Comparison of ENCODE assay signal across 1 cellular context in genomic region chr11:9384535-9385287, GRCh38.
TF ChIP-seq lines count a peak whose summit lies in the region.

Gene IPO7, plus strand, starts transcription at chr11:9384652. Its CDS starts 112 bp downstream, at chr11:9384764.

TF ChIP-seq in SK-N-SH, 30 proteins besides CTCF, POLR2A, EP300 and RAD21 (continued from another document):
- TF ChIP-seq, protein P1, sequence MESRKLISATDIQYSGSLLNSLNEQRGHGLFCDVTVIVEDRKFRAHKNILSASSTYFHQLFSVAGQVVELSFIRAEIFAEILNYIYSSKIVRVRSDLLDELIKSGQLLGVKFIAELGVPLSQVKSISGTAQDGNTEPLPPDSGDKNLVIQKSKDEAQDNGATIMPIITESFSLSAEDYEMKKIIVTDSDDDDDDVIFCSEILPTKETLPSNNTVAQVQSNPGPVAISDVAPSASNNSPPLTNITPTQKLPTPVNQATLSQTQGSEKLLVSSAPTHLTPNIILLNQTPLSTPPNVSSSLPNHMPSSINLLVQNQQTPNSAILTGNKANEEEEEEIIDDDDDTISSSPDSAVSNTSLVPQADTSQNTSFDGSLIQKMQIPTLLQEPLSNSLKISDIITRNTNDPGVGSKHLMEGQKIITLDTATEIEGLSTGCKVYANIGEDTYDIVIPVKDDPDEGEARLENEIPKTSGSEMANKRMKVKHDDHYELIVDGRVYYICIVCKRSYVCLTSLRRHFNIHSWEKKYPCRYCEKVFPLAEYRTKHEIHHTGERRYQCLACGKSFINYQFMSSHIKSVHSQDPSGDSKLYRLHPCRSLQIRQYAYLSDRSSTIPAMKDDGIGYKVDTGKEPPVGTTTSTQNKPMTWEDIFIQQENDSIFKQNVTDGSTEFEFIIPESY (IDR thresholded peaks at IDR 0.05; ENCODE audit: borderline replicate concordance, low read depth) = no peak
- peak; percentile 91 for TF ChIP-seq TAF1 (IDR thresholded peaks at IDR 0.05; ENCODE audit: borderline replicate concordance, low read depth, low read length)
- peak; percentile 74 for TF ChIP-seq MXI1 (IDR thresholded peaks at IDR 0.05; ENCODE audit: low read depth, low read length)
- TF ChIP-seq EZH2phosphoT487 (IDR thresholded peaks at IDR 0.05; ENCODE audit: borderline replicate concordance, low read depth) = no peak
- TF ChIP-seq USF1 (IDR thresholded peaks at IDR 0.05; ENCODE audit: borderline replicate concordance, low read depth) = peak; percentile 87
- no peak for TF ChIP-seq JUND (IDR thresholded peaks at IDR 0.05)
- TF ChIP-seq PBX3 (IDR thresholded peaks at IDR 0.05) = no peak
- peak; percentile 76 for TF ChIP-seq ELF1 (IDR thresholded peaks at IDR 0.05)
- peak; percentile 97 for TF ChIP-seq MAX (IDR thresholded peaks at IDR 0.05; ENCODE audit: low read depth)
- no peak for TF ChIP-seq TEAD4 (IDR thresholded peaks at IDR 0.05; ENCODE audit: borderline replicate concordance, insufficient read depth)
- TF ChIP-seq SMC3 (IDR thresholded peaks at IDR 0.05; ENCODE audit: low read depth, low read length) = no peak; the same call in 1 of the 2 replicates
- TF ChIP-seq FOXM1 (IDR thresholded peaks at IDR 0.05; ENCODE audit: low read depth) = no peak
- peak; percentile 62 for TF ChIP-seq YY1 (IDR thresholded peaks at IDR 0.05; ENCODE audit: low read depth)
- peak; percentile 93 for TF ChIP-seq GABPA (IDR thresholded peaks at IDR 0.05; ENCODE audit: low read depth)
- no peak for TF ChIP-seq GATA2 (CRISPR knock-in tag; IDR thresholded peaks at IDR 0.05)
